Comparison of ENCODE assay signal across 27 cellular contexts in genomic region chr10:52438119-52438518, GRCh38.
"Had no signal": no experiment of that assay in that cellular context is flagged by ENCODE, and none has a peak within 500 bp of the region (broad histone marks: within the 10 kb centered on the region; RNA-seq: fewer than 3 reads in every experiment).

No MANE protein-coding gene starts in this region.

- H3K27me3 Mint-ChIP-seq: activated CD4-positive, alpha-beta memory T cell treated with anti-CD3 and anti-CD28 coated beads, Interleukin-2, amount 10 ng/mL, durations not matched to agents 7 days and 5 days; activated CD4-positive, alpha-beta T cell treated with anti-CD3 and anti-CD28 coated beads, Interleukin-2, amount 10 ng/mL, durations not matched to agents 24 days and 14 days; activated naive CD4-positive, alpha-beta T cell treated with anti-CD3 and anti-CD28 coated beads, Interleukin-2, amount 50 U/mL, for 24 hours; activated naive CD8-positive, alpha-beta T cell treated with anti-CD3 and anti-CD28 coated beads, Interleukin-2, amount 50 U/mL, for 24 hours; dendritic cell treated with granulocyte-macrophage colony-stimulating factor and Interleukin-4, amounts not matched to agents 40 ng/mL and 50 ng/mL, for 4 days; progenitor cell of endocrine pancreas had no signal

- H3K36me3 ChIP-seq: breast epithelium, esophagus muscularis mucosa, heart left ventricle, lower lobe of right lung, ovary, tibial nerve, WERI-Rb-1 had no signal

- ATAC-seq: activated CD4-positive, CD25-positive, alpha-beta regulatory T cell treated with anti-CD3 and anti-CD28 coated beads, Interleukin-2, amount 50 U/mL, for 24 hours; activated naive CD8-positive, alpha-beta T cell treated with anti-CD3 and anti-CD28 coated beads, Interleukin-2, amount 50 U/mL, for 24 hours; foreskin keratinocyte; heart left ventricle; left lobe of liver; lower lobe of right lung; mucosa of descending colon; sciatic nerve had no signal

- H3K4me3 ChIP-seq: breast epithelium, esophagus muscularis mucosa, heart left ventricle, lower lobe of right lung, mucosa of descending colon, ovary, tibial nerve had no signal

- H3K27ac ChIP-seq: breast epithelium, esophagus muscularis mucosa, foreskin keratinocyte, heart left ventricle, lower lobe of right lung, ovary, tibial nerve, WERI-Rb-1 had no signal

- H3K27ac Mint-ChIP-seq: activated CD4-positive, alpha-beta memory T cell treated with anti-CD3 and anti-CD28 coated beads, Interleukin-2, amount 10 ng/mL, durations not matched to agents 7 days and 5 days; activated CD4-positive, alpha-beta T cell treated with anti-CD3 and anti-CD28 coated beads, Interleukin-2, amount 10 ng/mL, durations not matched to agents 24 days and 14 days; activated naive CD4-positive, alpha-beta T cell treated with anti-CD3 and anti-CD28 coated beads, Interleukin-2, amount 50 U/mL, for 24 hours; activated naive CD8-positive, alpha-beta T cell treated with anti-CD3 and anti-CD28 coated beads, Interleukin-2, amount 50 U/mL, for 24 hours; activated T-helper 2 cell treated with anti-CD3 and anti-CD28 coated beads, Interferon-gamma antibody, Interleukin-2, Interleukin-4, amounts not matched to agents 10 μg/mL and 5 μg/mL and 100 μg/mL, durations not matched to agents 14 hours and 24 hours and 36 hours; dendritic cell treated with granulocyte-macrophage colony-stimulating factor and Interleukin-4, amounts not matched to agents 40 ng/mL and 50 ng/mL, for 4 days; endodermal cell; progenitor cell of endocrine pancreas had no signal

- H3K4me1 ChIP-seq: esophagus muscularis mucosa, lower lobe of right lung, tibial nerve had no signal

- H3K4me1 Mint-ChIP-seq: activated CD4-positive, alpha-beta memory T cell treated with anti-CD3 and anti-CD28 coated beads, Interleukin-2, amount 10 ng/mL, durations not matched to agents 7 days and 5 days; activated CD4-positive, alpha-beta T cell treated with anti-CD3 and anti-CD28 coated beads, Interleukin-2, amount 10 ng/mL, durations not matched to agents 24 days and 14 days; activated naive CD4-positive, alpha-beta T cell treated with anti-CD3 and anti-CD28 coated beads, Interleukin-2, amount 50 U/mL, for 24 hours; activated naive CD8-positive, alpha-beta T cell treated with anti-CD3 and anti-CD28 coated beads, Interleukin-2, amount 50 U/mL, for 24 hours; endodermal cell had no signal

- H3K9me3 ChIP-seq: breast epithelium, esophagus muscularis mucosa, heart left ventricle, lower lobe of right lung, mucosa of descending colon, ovary, tibial nerve had no signal

- H3K4me3 Mint-ChIP-seq: activated CD4-positive, alpha-beta memory T cell treated with anti-CD3 and anti-CD28 coated beads, Interleukin-2, amount 10 ng/mL, durations not matched to agents 7 days and 5 days; activated CD4-positive, alpha-beta T cell treated with anti-CD3 and anti-CD28 coated beads, Interleukin-2, amount 10 ng/mL, durations not matched to agents 24 days and 14 days; activated naive CD4-positive, alpha-beta T cell treated with anti-CD3 and anti-CD28 coated beads, Interleukin-2, amount 50 U/mL, for 24 hours; activated naive CD8-positive, alpha-beta T cell treated with anti-CD3 and anti-CD28 coated beads, Interleukin-2, amount 50 U/mL, for 24 hours; dendritic cell treated with granulocyte-macrophage colony-stimulating factor and Interleukin-4, amounts not matched to agents 40 ng/mL and 50 ng/mL, for 4 days; endodermal cell had no signal

- DNase-seq: activated CD4-positive, alpha-beta memory T cell treated with anti-CD3 and anti-CD28 coated beads, Interleukin-2, amount 10 ng/mL, durations not matched to agents 7 days and 5 days; activated CD4-positive, alpha-beta T cell treated with anti-CD3 and anti-CD28 coated beads, Interleukin-2, amount 10 ng/mL, durations not matched to agents 24 days and 14 days; activated naive CD8-positive, alpha-beta T cell treated with anti-CD3 and anti-CD28 coated beads, Interleukin-2, amount 50 U/mL, for 24 hours; activated T-cell treated with anti-CD3 and anti-CD28 coated beads, Interleukin-2, amount 50 U/mL, for 48 hours; central memory CD4-positive, alpha-beta T cell; endodermal cell; foreskin keratinocyte; heart left ventricle; hypothalamus; kidney glomerular epithelial cell; lower lobe of right lung; mucosa of descending colon; ovary; small intestine; stimulated activated CD4-positive, alpha-beta T cell treated with anti-CD3 and anti-CD28 coated beads, Interleukin-1b, Interleukin-23, amount 100 ng/mL, for 48 hours; stimulated activated naive CD4-positive, alpha-beta T cell treated with Interleukin-2 at 50 U/mL for 16 hours; WERI-Rb-1 had no signal

- H3K36me3 Mint-ChIP-seq: activated naive CD4-positive, alpha-beta T cell treated with anti-CD3 and anti-CD28 coated beads, Interleukin-2, amount 50 U/mL, for 24 hours had no signal

- H3K9me3 Mint-ChIP-seq: activated CD4-positive, alpha-beta T cell treated with anti-CD3 and anti-CD28 coated beads, Interleukin-2, amount 10 ng/mL, durations not matched to agents 24 days and 14 days; activated naive CD4-positive, alpha-beta T cell treated with anti-CD3 and anti-CD28 coated beads, Interleukin-2, amount 50 U/mL, for 24 hours; activated T-helper 2 cell treated with anti-CD3 and anti-CD28 coated beads, Interferon-gamma antibody, Interleukin-2, Interleukin-4, amounts not matched to agents 10 μg/mL and 5 μg/mL and 100 μg/mL, durations not matched to agents 14 hours and 24 hours and 36 hours; dendritic cell treated with granulocyte-macrophage colony-stimulating factor and Interleukin-4, amounts not matched to agents 40 ng/mL and 50 ng/mL, for 4 days; endodermal cell had no signal

- H3K27me3 ChIP-seq: breast epithelium, esophagus muscularis mucosa, foreskin keratinocyte, heart left ventricle, ovary, tibial nerve had no signal
